ENCODE assay signal across 10 cellular contexts in the genomic region with DNA sequence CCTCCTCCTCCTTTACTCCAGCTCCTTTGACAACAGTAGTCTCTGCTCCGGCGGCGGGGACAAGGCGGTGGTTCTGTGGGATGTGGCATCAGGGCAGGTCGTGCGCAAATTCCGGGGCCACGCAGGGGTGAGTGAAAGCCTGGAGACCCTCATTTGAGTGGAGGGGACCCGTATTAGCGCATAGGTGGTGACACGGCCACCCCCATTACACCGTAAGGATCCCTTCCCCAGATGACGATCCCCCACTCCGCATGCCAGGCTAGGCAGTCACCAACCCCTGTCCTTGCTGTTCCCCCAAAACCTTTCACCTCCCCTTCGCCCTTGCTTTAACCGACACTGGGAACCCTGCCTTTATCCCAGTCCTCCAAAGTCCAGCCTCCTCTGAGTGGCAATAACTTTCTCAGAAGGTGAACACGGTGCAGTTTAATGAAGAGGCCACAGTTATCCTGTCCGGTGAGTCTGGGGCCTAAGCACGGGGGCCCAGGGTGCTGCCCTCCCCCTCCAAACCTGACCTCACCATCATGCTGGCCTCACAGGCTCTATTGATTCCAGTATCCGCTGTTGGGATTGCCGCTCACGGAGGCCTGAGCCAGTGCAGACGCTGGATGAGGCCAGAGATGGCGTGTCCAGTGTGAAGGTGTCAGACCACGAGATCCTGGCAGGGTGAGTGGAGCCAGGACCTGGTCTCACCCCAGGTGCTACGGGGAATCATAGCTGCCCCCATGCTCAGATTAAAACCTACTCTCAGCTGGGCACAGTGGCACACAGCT. TPM values are rescaled to one million over a fixed set of nuclear protein-coding genes. Genes with fewer than 3 reads are reported as not detected.
A peak's percentile ranks its signal among the peaks of the same experiment; 100 is the strongest.
DNase-seq lines count a peak whose midpoint lies in the region; ATAC-seq and TF ChIP-seq lines count a peak whose summit lies in the region.
"Had no signal": no experiment of that assay in that cellular context is flagged by ENCODE, and none has a peak within 500 bp of the region (broad histone marks: within the 10 kb centered on the region; RNA-seq: fewer than 3 reads in every experiment).

No MANE protein-coding gene starts in this region.

- no peak for ATAC-seq in naive thymus-derived CD8-positive, alpha-beta T cell

- peak overlapping the region; percentile 90; the same call in 1 of the 2 replicates for H2AFZ ChIP-seq in Loucy (ENCODE audit: low read length)

- no peaks in the 10 kb centered on the region for H3K9me3 Mint-ChIP-seq in dendritic cell treated with granulocyte-macrophage colony-stimulating factor and Interleukin-4, amounts not matched to agents 40 ng/mL and 50 ng/mL, for 4 days
- no peaks in the 10 kb centered on the region for H3K9me3 Mint-ChIP-seq in naive thymus-derived CD8-positive, alpha-beta T cell

- H3K9ac ChIP-seq in Loucy (ENCODE audit: low read depth, low read length, poor library complexity, severe bottlenecking) = peak overlapping the region; percentile 89

- no peaks in the 10 kb centered on the region for H3F3A ChIP-seq in Loucy (ENCODE audit: low read depth)

- peaks cover 73% of the 10 kb centered on the region for H3K4me1 Mint-ChIP-seq in dendritic cell treated with granulocyte-macrophage colony-stimulating factor and Interleukin-4, amounts not matched to agents 40 ng/mL and 50 ng/mL, for 4 days (ENCODE audit: low read depth)
- peaks cover 22 to 56% (median 50%) of the 10 kb centered on the region in 4 donors for H3K4me1 Mint-ChIP-seq in naive thymus-derived CD8-positive, alpha-beta T cell

- H3K4me3 Mint-ChIP-seq in dendritic cell treated with granulocyte-macrophage colony-stimulating factor and Interleukin-4, amounts not matched to agents 40 ng/mL and 50 ng/mL, for 4 days = peak overlapping the region; percentile 94
- H3K4me3 Mint-ChIP-seq in naive thymus-derived CD8-positive, alpha-beta T cell = peak overlapping the region; percentile 90 to 100 (median 98)

- H3K27ac Mint-ChIP-seq in dendritic cell treated with granulocyte-macrophage colony-stimulating factor and Interleukin-4, amounts not matched to agents 40 ng/mL and 50 ng/mL, for 4 days = peak overlapping the region; percentile 99
- peak overlapping the region; percentile 18 to 100 (median 99) for H3K27ac Mint-ChIP-seq in naive thymus-derived CD8-positive, alpha-beta T cell

- POLR2A ChIA-PET in naive thymus-derived CD8-positive, alpha-beta T cell (lab: Charles Lee) = interaction anchor here (0.6 to 2.7 kb wide), 12 partner anchors 9 to 797 kb away, joined by 3 to 32 read pairs (median 4); partner anchors contain the start of genes DHPS and JUNB

- intact Hi-C loops in dendritic cell treated with granulocyte-macrophage colony-stimulating factor and Interleukin-4, amounts not matched to agents 40 ng/mL and 50 ng/mL, for 4 days (cut with micrococcal nuclease) = loop anchor here (10.0 kb wide), 1 partner anchor 786 kb away; the partner anchor contains the start of gene ZNF69

- H3K9me3 ChIP-seq in Loucy (ENCODE audit: insufficient read depth, low read depth, low read length) = no peaks in the 10 kb centered on the region

- DNase-seq in AG10803 (ENCODE audit: low read depth) (no peak), NCI-H2171 (lab: John Stamatoyannopoulos, UW) (no peak), SHP77 (lab: John Stamatoyannopoulos, UW) (no peak), UCSD-AML1 (lab: John Stamatoyannopoulos, UW; ENCODE audit: unreplicated experiment) (no peak), middle frontal gyrus (ENCODE audit: extremely low spot score, low spot score) (no peak)
- no peak for DNase-seq in naive thymus-derived CD8-positive, alpha-beta T cell

- peak overlapping the region; percentile 95 for H3K4me3 ChIP-seq in AG10803 (ENCODE audit: low read length)
- H3K4me3 ChIP-seq in Loucy (ENCODE audit: low read length, poor library complexity, severe bottlenecking) = peak overlapping the region; percentile 79

- H3K27me3 ChIP-seq in Loucy (ENCODE audit: insufficient read depth, low read length, poor library complexity, severe bottlenecking) = no peaks in the 10 kb centered on the region

- TF ChIP-seq CTCF in AG10803 (conservative IDR thresholded peaks at IDR 0.05; ENCODE audit: low read length) (no peak), Loucy (conservative IDR thresholded peaks at IDR 0.05; ENCODE audit: low read length) (no peak)

- peaks cover 38% of the 10 kb centered on the region for H3K79me2 ChIP-seq in Loucy (ENCODE audit: insufficient read depth, low read length)

- peak overlapping the region; percentile 89 for H3K4me2 ChIP-seq in Loucy (ENCODE audit: low read depth, low read length, poor library complexity, severe bottlenecking)

- peaks cover 17% of the 10 kb centered on the region; the same call in 1 of the 2 replicates for H3K36me3 ChIP-seq in Loucy (ENCODE audit: insufficient read depth, low read length)

- peaks cover 13% of the 10 kb centered on the region for H4K20me1 ChIP-seq in Loucy (ENCODE audit: insufficient read depth, low read length, poor library complexity, severe bottlenecking)

- no peaks in the 10 kb centered on the region for H3K27me3 Mint-ChIP-seq in dendritic cell treated with granulocyte-macrophage colony-stimulating factor and Interleukin-4, amounts not matched to agents 40 ng/mL and 50 ng/mL, for 4 days
- no peaks in the 10 kb centered on the region for H3K27me3 Mint-ChIP-seq in naive thymus-derived CD8-positive, alpha-beta T cell

- no peaks in the 10 kb centered on the region for H3K9me2 ChIP-seq in Loucy (replicated peaks; ENCODE audit: low read depth, low read length)

- H3K36me3 Mint-ChIP-seq in dendritic cell treated with granulocyte-macrophage colony-stimulating factor and Interleukin-4, amounts not matched to agents 40 ng/mL and 50 ng/mL, for 4 days (ENCODE audit: low read depth) = peaks cover 89% of the 10 kb centered on the region
- peaks cover 0 to 28% (median 0%) of the 10 kb centered on the region in 3 donors for H3K36me3 Mint-ChIP-seq in naive thymus-derived CD8-positive, alpha-beta T cell

- peaks cover 25% of the 10 kb centered on the region for H3K4me1 ChIP-seq in Loucy (ENCODE audit: insufficient read depth, low read length, poor library complexity, severe bottlenecking)

RNA-seq across cellular contexts. Expression of gene WDR83, which starts 3.7 kb away (rescaled TPM):
- 10 to 100 TPM; 17.6 to 22.7 TPM for total RNA-seq in naive thymus-derived CD8-positive, alpha-beta T cell
- polyA plus RNA-seq in naive thymus-derived CD8-positive, alpha-beta T cell = 10 to 100 TPM; 12.6 to 19.9 (median 12.9) TPM

RNA-seq across cellular contexts. Expression of gene MAN2B1, which starts 3.8 kb away (rescaled TPM):
- total RNA-seq in naive thymus-derived CD8-positive, alpha-beta T cell = 100 to 1,000 TPM in 1 of 2 experiments, 10 to 100 TPM in 1; 87.5 to 101 TPM
- 10 to 100 TPM; 33.9 to 55.4 (median 34.7) TPM for polyA plus RNA-seq in naive thymus-derived CD8-positive, alpha-beta T cell

RNA-seq across cellular contexts. Expression of gene DHPS, which starts 11.3 kb away (rescaled TPM):
- total RNA-seq in naive thymus-derived CD8-positive, alpha-beta T cell = 100 to 1,000 TPM; 219 to 224 TPM
- 100 to 1,000 TPM in 1 of 3 donors, 10 to 100 TPM in 2; 74.8 to 108 (median 88.9) TPM for polyA plus RNA-seq in naive thymus-derived CD8-positive, alpha-beta T cell

RNA-seq across cellular contexts. Expression of gene GNG14, which starts 17.5 kb away (rescaled TPM):
- not detected for total RNA-seq in naive thymus-derived CD8-positive, alpha-beta T cell
- polyA plus RNA-seq in naive thymus-derived CD8-positive, alpha-beta T cell = not detected
- total RNA-seq: pulmonary artery endothelial cell, SK-MEL-5 had no signal

RNA-seq across cellular contexts. Expression of gene FBXW9, which starts 26.1 kb away (rescaled TPM):
- total RNA-seq in naive thymus-derived CD8-positive, alpha-beta T cell = 1 to 10 TPM; 2.8 to 2.9 TPM
- 1 to 10 TPM; 4.3 to 5.7 (median 5.4) TPM for polyA plus RNA-seq in naive thymus-derived CD8-positive, alpha-beta T cell
